In the genomic region with DNA sequence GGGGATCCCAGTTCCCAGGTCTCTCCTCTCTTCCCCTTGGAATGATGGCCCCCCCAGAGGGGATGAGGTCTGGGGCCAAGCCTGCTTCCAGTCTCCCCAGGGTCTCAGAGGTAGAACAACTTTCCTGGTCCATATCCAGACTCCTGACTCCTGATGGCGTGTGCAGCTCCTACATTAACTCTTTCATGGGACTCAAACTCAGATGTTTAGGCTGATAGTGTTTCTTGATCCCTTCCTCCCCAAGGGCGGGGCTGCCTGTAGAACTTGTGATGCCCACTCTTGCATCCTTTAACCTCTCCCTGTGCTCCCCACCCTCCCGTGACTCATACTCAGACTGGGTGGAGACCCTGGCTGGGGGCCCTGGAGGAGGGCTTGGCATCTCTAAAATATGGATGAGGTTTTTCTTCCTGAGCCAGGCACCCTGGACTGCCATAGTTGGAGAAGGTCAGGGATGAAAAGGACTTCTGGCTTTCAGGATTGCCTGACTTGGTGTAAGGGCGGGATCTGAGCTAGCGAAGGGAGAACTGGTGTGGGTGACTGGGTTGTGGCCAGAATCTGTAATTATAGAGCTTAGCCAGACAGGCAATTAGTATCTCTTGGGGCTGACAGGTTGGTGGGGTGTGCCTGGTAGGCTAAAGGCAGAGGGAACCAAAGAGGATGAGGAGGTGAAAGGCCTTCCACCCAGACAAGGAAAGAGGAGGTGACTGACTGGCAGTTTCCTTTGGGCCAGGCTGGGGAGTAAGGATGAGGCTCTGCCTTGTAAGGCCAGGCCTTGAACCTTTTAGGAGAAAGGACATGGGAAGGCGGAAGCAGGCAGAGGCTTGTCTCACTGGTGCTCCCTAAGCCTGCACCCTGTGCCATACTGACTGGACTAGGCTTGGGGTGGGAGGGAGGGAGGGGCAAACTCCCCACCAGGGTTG, we compare ENCODE assay signal across 8 cellular contexts. TPM values are rescaled to one million over a fixed set of nuclear protein-coding genes. Genes with fewer than 3 reads are reported as not detected.
A peak's percentile ranks its signal among the peaks of the same experiment; 100 is the strongest.
DNase-seq lines count a peak whose midpoint lies in the region; ATAC-seq and TF ChIP-seq lines count a peak whose summit lies in the region.

No MANE protein-coding gene starts in this region.

- intact Hi-C loops in Right ventricle myocardium inferior (cut with DNase I), result loop anchor here (5.0 kb wide), 1 partner anchor 80 kb away; a partner anchor contains a TSS
- intact Hi-C loops in cardiac septum (cut with DNase I), result no loop called here
- intact Hi-C loops in heart left ventricle (cut with DNase I), result loop anchor here in 5 of 10 donors (2.0 to 10.0 kb wide), 3 partner anchors 54 to 132 kb away; a partner anchor contains a TSS

- peak overlapping the region; percentile 58 to 94 (median 88) for H3K27ac ChIP-seq in heart left ventricle
- peak overlapping the region in 20 of 21 experiments; percentile 49 to 97 (median 92) for H3K27ac ChIP-seq in skin epidermis

- peak; percentile 24 for ATAC-seq in Right ventricle myocardium inferior
- ATAC-seq in heart left ventricle, result peak; percentile 1 to 39 (median 36)
- no peak for ATAC-seq in HG02642 (IDR thresholded peaks at IDR 0.05; ENCODE audit: poor library complexity, unreplicated experiment)

- DNase-seq in Right ventricle myocardium inferior (ENCODE audit: missing footprints) (no peak), cardiac septum (ENCODE audit: low spot score) (no peak), heart left ventricle (peak in 4 of 5 donors; percentile 38 to 70 (median 49)), NK-92 (lab: John Stamatoyannopoulos, UW; ENCODE audit: unreplicated experiment) (no peak), NCI-H1048 (lab: John Stamatoyannopoulos, UW) (no peak)
- DNase-seq in activated T-cell treated with anti-CD3 and anti-CD28 coated beads, Interleukin-2, amount 50 U/mL, for 48 hours, result peak; percentile 50 to 55

- no peak for TF ChIP-seq POLR2A in heart left ventricle (IDR thresholded peaks at IDR 0.05)

- H3K4me3 ChIP-seq in heart left ventricle, result peak overlapping the region in 11 of 12 donors; percentile 70 to 99 (median 75)
- H3K4me3 ChIP-seq in skin epidermis, result peak overlapping the region; percentile 36 to 78 (median 75)

- peaks cover 0 to 21% (median 11%) of the 10 kb centered on the region in 9 donors for H3K36me3 ChIP-seq in heart left ventricle

- peaks cover 0 to 59% (median 33%) of the 10 kb centered on the region in 12 donors for H3K4me1 ChIP-seq in heart left ventricle

- peak in 4 of 12 donors; percentile 12 to 32 (median 22) for TF ChIP-seq CTCF in heart left ventricle (IDR thresholded peaks at IDR 0.05)

- WGBS in heart left ventricle, 4 donors, result 57 to 64% (median 62%) methylated on average over 6 of the region's 6 CpGs

- peaks cover 0 to 3% (median 0%) of the 10 kb centered on the region in 9 donors for H3K27me3 ChIP-seq in heart left ventricle

- H3K9me3 ChIP-seq in heart left ventricle, result no peaks in the 10 kb centered on the region

RNA-seq across cellular contexts. Expression of a gene that starts 1.5 kb away (rescaled TPM):
- total RNA-seq in Right ventricle myocardium inferior, result 12.8 TPM
- 22.5 TPM for total RNA-seq in cardiac septum
- total RNA-seq in heart left ventricle, result 10 to 100 TPM in 8 of 9 donors, 1 to 10 TPM in 1; 9.4 to 45.0 (median 15.5) TPM
- 10 to 100 TPM in 1 of 2 donors, 1 to 10 TPM in 1; 7.2 to 18.3 TPM for polyA plus RNA-seq in heart left ventricle

RNA-seq across cellular contexts. Expression of a gene that starts 5.9 kb away (rescaled TPM):
- total RNA-seq in Right ventricle myocardium inferior, result not detected
- 0.70 TPM for total RNA-seq in cardiac septum
- total RNA-seq in heart left ventricle, result under 1 TPM in 6 of 9 donors, not detected in 3; 0.23 to 0.93 (median 0.55) TPM
- 1 to 10 TPM in 1 of 2 donors, under 1 TPM in 1; 0.15 to 1.2 TPM for polyA plus RNA-seq in heart left ventricle

RNA-seq across cellular contexts. Expression of a gene that starts 54.4 kb away (rescaled TPM):
- total RNA-seq in Right ventricle myocardium inferior (184 TPM), cardiac septum (132 TPM), heart left ventricle (100 to 1,000 TPM; 127 to 230 (median 165) TPM)
- 100 to 1,000 TPM; 156 to 308 TPM for polyA plus RNA-seq in heart left ventricle

Comparison
In these comparisons a context has a peak if more than half of its experiments do, and no peak if none do; other contexts are left out.
1. DNase-seq: peak in activated T-cell treated with anti-CD3 and anti-CD28 coated beads, Interleukin-2, amount 50 U/mL, for 48 hours (2 of 2) and heart left ventricle (4 of 5); none in Right ventricle myocardium inferior (single experiment), cardiac septum (single experiment), NK-92 (single experiment) and NCI-H1048 (single experiment).